ENCODE assay signal across 8 cellular contexts in the genomic region with DNA sequence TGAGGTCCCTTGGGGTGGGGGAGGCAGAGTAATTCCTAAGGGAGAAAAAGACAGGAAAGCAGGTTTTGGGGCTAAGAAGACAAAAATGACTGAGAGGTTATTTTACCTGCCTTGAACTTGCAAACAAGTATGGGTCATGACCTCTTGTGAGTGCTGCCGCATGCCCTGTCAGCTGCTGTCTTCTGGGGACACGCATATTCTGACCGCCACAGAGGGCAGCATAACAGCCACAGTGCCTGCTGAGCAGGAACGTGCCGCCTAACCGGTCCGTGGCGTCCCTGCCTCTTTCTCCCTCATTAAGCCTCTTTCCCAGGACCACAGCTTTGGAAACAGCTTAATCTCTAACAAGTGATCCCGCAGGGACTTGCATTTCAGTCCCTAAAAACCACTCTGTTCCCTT. TPM values are rescaled to one million over a fixed set of nuclear protein-coding genes. Genes with fewer than 3 reads are reported as not detected.
DNase-seq lines count a peak whose midpoint lies in the region; ATAC-seq and TF ChIP-seq lines count a peak whose summit lies in the region.

No MANE protein-coding gene starts in this region.

- no peak overlapping the region for H2BK15ac ChIP-seq in mesenchymal stem cell (ENCODE audit: low read depth, poor library complexity, severe bottlenecking)

- H4K8ac ChIP-seq in mesenchymal stem cell (ENCODE audit: low read length), result no peak overlapping the region

- no peak overlapping the region for H2AFZ ChIP-seq in Karpas-422 (ENCODE audit: low read length)
- no peak overlapping the region for H2AFZ ChIP-seq in mesenchymal stem cell (ENCODE audit: low read depth, low read length)

- H2BK5ac ChIP-seq in mesenchymal stem cell (ENCODE audit: low read depth, low read length, poor library complexity, severe bottlenecking), result no peak overlapping the region

- H3K36me3 ChIP-seq in stomach smooth muscle (ENCODE audit: control insufficient read depth in 2 of 2, insufficient read depth in 2 of 2, low read length in 2 of 2) (no peaks in the 10 kb centered on the region), Karpas-422 (ENCODE audit: insufficient read depth, low read length) (no peaks in the 10 kb centered on the region), mesenchymal stem cell (ENCODE audit: control insufficient read depth in 1 of 2, insufficient read depth in 2 of 2, low read depth in 1 of 2, low read length in 2 of 2) (no peaks in the 10 kb centered on the region)

- H3K4me2 ChIP-seq in Karpas-422 (ENCODE audit: low read depth, low read length, poor library complexity, severe bottlenecking), result no peak overlapping the region
- H3K4me2 ChIP-seq in mesenchymal stem cell (ENCODE audit: low read length, poor library complexity, severe bottlenecking), result no peak overlapping the region

- WGBS in mesenchymal stem cell, result 3% methylated on average over 9 of the region's 9 CpGs

- H2BK12ac ChIP-seq in mesenchymal stem cell (ENCODE audit: low read length in 2 of 2), result no peak overlapping the region

- no peak for DNase-seq in T-helper 2 cell treated with Interferon-gamma antibody and Interleukin-4, amounts not matched to agents 5 μg/mL and 100 μg/mL, for 36 hours (ENCODE audit: low spot score)
- DNase-seq in T-helper 2 cell (no peak), WTC11 (ENCODE audit: low spot score) (peak; percentile 55), inferior parietal cortex (ENCODE audit: extremely low spot score) (peak; percentile 40), Karpas-422 (no peak), mesenchymal stem cell (no peak)

- ATAC-seq in WTC11, result peak; percentile 38
- no peak for ATAC-seq in GM19395 (IDR thresholded peaks at IDR 0.05; ENCODE audit: unreplicated experiment)

- H3K9me3 ChIP-seq in stomach smooth muscle (ENCODE audit: control insufficient read depth in 2 of 2, low read length in 2 of 2) (no peaks in the 10 kb centered on the region), Karpas-422 (ENCODE audit: low read length) (no peaks in the 10 kb centered on the region), mesenchymal stem cell (ENCODE audit: control insufficient read depth, low read length) (no peaks in the 10 kb centered on the region)

- no peak overlapping the region for H2BK120ac ChIP-seq in mesenchymal stem cell (ENCODE audit: low read depth, low read length)

- no peaks in the 10 kb centered on the region for H3K9me3 Mint-ChIP-seq in T-helper 2 cell treated with Interferon-gamma antibody and Interleukin-4, amounts not matched to agents 5 μg/mL and 100 μg/mL, for 36 hours
- H3K9me3 Mint-ChIP-seq in WTC11, result no peaks in the 10 kb centered on the region

- H3K23ac ChIP-seq in mesenchymal stem cell (ENCODE audit: low read length in 2 of 2), result no peak overlapping the region

- H3K14ac ChIP-seq in mesenchymal stem cell (ENCODE audit: low read length in 2 of 2), result no peak overlapping the region

- H3K4ac ChIP-seq in mesenchymal stem cell (ENCODE audit: low read depth in 1 of 2, low read length in 2 of 2), result no peak overlapping the region

- H4K91ac ChIP-seq in mesenchymal stem cell (ENCODE audit: low read length), result no peak overlapping the region

- H3K79me1 ChIP-seq in mesenchymal stem cell (replicated peaks; ENCODE audit: low read length, poor library complexity, severe bottlenecking), result no peaks in the 10 kb centered on the region

- H3K18ac ChIP-seq in mesenchymal stem cell (ENCODE audit: low read depth in 1 of 2, low read length in 2 of 2), result no peak overlapping the region

- CTCF ChIA-PET in WTC11 (lab: Charles Lee), result interaction anchor here (0.6 to 3.5 kb wide), 27 partner anchors 10 to 441 kb away, joined by 3 to 37 read pairs (median 5); a partner anchor contains a TSS

- H4K20me1 ChIP-seq in Karpas-422 (ENCODE audit: insufficient read depth, low read depth, low read length), result no peaks in the 10 kb centered on the region

- H3K9ac ChIP-seq in stomach smooth muscle (ENCODE audit: low read length in 2 of 2) (no peak overlapping the region), Karpas-422 (ENCODE audit: low read length) (no peak overlapping the region), mesenchymal stem cell (ENCODE audit: low read length) (no peak overlapping the region)

- H3K27ac Mint-ChIP-seq in T-helper 2 cell treated with Interferon-gamma antibody and Interleukin-4, amounts not matched to agents 5 μg/mL and 100 μg/mL, for 36 hours, result no peak overlapping the region
- H3K27ac Mint-ChIP-seq in WTC11, result no peak overlapping the region

- TF ChIP-seq CTCF in WTC11 (IDR thresholded peaks at IDR 0.05), result no peak

- peak overlapping the region; percentile 50 to 56 for H3K4me3 ChIP-seq in stomach smooth muscle (ENCODE audit: low read length in 2 of 2)
- H3K4me3 ChIP-seq in Karpas-422 (ENCODE audit: low read length), result no peak overlapping the region
- no peak overlapping the region for H3K4me3 ChIP-seq in mesenchymal stem cell (ENCODE audit: insufficient read depth in 1 of 2, low read depth in 1 of 2, low read length in 2 of 2)

- peak overlapping the region; percentile 49 for H3K27ac ChIP-seq in stomach smooth muscle (ENCODE audit: low read length)
- H3K27ac ChIP-seq in Karpas-422 (ENCODE audit: low read length), result no peak overlapping the region
- H3K27ac ChIP-seq in mesenchymal stem cell (ENCODE audit: low read length, poor library complexity, severe bottlenecking), result no peak overlapping the region

- peaks cover 44% of the 10 kb centered on the region for H3K4me1 ChIP-seq in stomach smooth muscle (ENCODE audit: control insufficient read depth, insufficient read depth, low read length)
- no peaks in the 10 kb centered on the region for H3K4me1 ChIP-seq in Karpas-422 (ENCODE audit: low read length)
- H3K4me1 ChIP-seq in mesenchymal stem cell (ENCODE audit: control insufficient read depth, insufficient read depth, low read depth, low read length), result peaks cover 1% of the 10 kb centered on the region

- peak overlapping the region; percentile 77 for H3K4me3 Mint-ChIP-seq in T-helper 2 cell treated with Interferon-gamma antibody and Interleukin-4, amounts not matched to agents 5 μg/mL and 100 μg/mL, for 36 hours
- H3K4me3 Mint-ChIP-seq in WTC11, result no peak overlapping the region

- no peaks in the 10 kb centered on the region for H3K27me3 ChIP-seq in stomach smooth muscle (ENCODE audit: control insufficient read depth in 1 of 2, insufficient read depth in 2 of 2, low read length in 2 of 2)
- no peaks in the 10 kb centered on the region for H3K27me3 ChIP-seq in Karpas-422 (ENCODE audit: low read length)
- H3K27me3 ChIP-seq in mesenchymal stem cell (ENCODE audit: control insufficient read depth in 1 of 2, insufficient read depth in 1 of 2, low read length in 2 of 2), result peaks cover 54 to 57% of the 10 kb centered on the region in 2 experiments

- H3K9me2 ChIP-seq in Karpas-422 (replicated peaks; ENCODE audit: insufficient read depth, low read length), result no peaks in the 10 kb centered on the region

- peaks cover 24% of the 10 kb centered on the region for H3K4me1 Mint-ChIP-seq in T-helper 2 cell treated with Interferon-gamma antibody and Interleukin-4, amounts not matched to agents 5 μg/mL and 100 μg/mL, for 36 hours (ENCODE audit: low read depth)
- peaks cover 16% of the 10 kb centered on the region for H3K4me1 Mint-ChIP-seq in WTC11

- H2AK5ac ChIP-seq in mesenchymal stem cell (ENCODE audit: low read length, severe bottlenecking), result no peak overlapping the region

- peaks cover 19% of the 10 kb centered on the region for H3K27me3 Mint-ChIP-seq in T-helper 2 cell treated with Interferon-gamma antibody and Interleukin-4, amounts not matched to agents 5 μg/mL and 100 μg/mL, for 36 hours (ENCODE audit: low read depth)
- H3K27me3 Mint-ChIP-seq in WTC11 (ENCODE audit: low read depth), result peaks cover 38% of the 10 kb centered on the region

- no peaks in the 10 kb centered on the region for H3K79me2 ChIP-seq in Karpas-422 (ENCODE audit: low read length)

- no peaks in the 10 kb centered on the region for H3K36me3 Mint-ChIP-seq in T-helper 2 cell treated with Interferon-gamma antibody and Interleukin-4, amounts not matched to agents 5 μg/mL and 100 μg/mL, for 36 hours (ENCODE audit: low read depth)
- no peaks in the 10 kb centered on the region for H3K36me3 Mint-ChIP-seq in WTC11

- POLR2A ChIA-PET in WTC11 (lab: Charles Lee), result no interaction called here

TF ChIP-seq in WTC11, 78 proteins besides CTCF, POLR2A, EP300 and RAD21:
- TF ChIP-seq, protein P1, sequence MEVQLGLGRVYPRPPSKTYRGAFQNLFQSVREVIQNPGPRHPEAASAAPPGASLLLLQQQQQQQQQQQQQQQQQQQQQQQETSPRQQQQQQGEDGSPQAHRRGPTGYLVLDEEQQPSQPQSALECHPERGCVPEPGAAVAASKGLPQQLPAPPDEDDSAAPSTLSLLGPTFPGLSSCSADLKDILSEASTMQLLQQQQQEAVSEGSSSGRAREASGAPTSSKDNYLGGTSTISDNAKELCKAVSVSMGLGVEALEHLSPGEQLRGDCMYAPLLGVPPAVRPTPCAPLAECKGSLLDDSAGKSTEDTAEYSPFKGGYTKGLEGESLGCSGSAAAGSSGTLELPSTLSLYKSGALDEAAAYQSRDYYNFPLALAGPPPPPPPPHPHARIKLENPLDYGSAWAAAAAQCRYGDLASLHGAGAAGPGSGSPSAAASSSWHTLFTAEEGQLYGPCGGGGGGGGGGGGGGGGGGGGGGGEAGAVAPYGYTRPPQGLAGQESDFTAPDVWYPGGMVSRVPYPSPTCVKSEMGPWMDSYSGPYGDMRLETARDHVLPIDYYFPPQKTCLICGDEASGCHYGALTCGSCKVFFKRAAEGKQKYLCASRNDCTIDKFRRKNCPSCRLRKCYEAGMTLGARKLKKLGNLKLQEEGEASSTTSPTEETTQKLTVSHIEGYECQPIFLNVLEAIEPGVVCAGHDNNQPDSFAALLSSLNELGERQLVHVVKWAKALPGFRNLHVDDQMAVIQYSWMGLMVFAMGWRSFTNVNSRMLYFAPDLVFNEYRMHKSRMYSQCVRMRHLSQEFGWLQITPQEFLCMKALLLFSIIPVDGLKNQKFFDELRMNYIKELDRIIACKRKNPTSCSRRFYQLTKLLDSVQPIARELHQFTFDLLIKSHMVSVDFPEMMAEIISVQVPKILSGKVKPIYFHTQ (CRISPR knock-in tag; IDR thresholded peaks at IDR 0.05), result no peak
- TF ChIP-seq SP1 (CRISPR knock-in tag; conservative IDR thresholded peaks at IDR 0.05), result no peak
- TF ChIP-seq, protein P2, sequence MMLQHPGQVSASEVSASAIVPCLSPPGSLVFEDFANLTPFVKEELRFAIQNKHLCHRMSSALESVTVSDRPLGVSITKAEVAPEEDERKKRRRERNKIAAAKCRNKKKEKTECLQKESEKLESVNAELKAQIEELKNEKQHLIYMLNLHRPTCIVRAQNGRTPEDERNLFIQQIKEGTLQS (CRISPR knock-in tag; conservative IDR thresholded peaks at IDR 0.05), result no peak

RNA-seq across cellular contexts. Expression of a gene that starts 51.3 kb away (rescaled TPM):
- 0.04 to 0.11 TPM (median 0.07 TPM) in 3 replicates for total RNA-seq in WTC11 (2021)
- total RNA-seq in Karpas-422 (2014; rRNA removed; shearing (Covaris generic); ENCODE audit: low replicate concordance), result 0.25 TPM in 1 of 2 replicates, not detected in the other
- polyA plus RNA-seq in mesenchymal stem cell (2013, experiment 1 of 2), result under 0.01 TPM
- polyA plus RNA-seq in mesenchymal stem cell (2013, experiment 2 of 2), result not detected

Comparison
In these comparisons a context has a peak if more than half of its experiments do, and no peak if none do; other contexts are left out.
1. DNase-seq: peak in WTC11 (single experiment) and inferior parietal cortex (single experiment); none in T-helper 2 cell treated with Interferon-gamma antibody and Interleukin-4, amounts not matched to agents 5 μg/mL and 100 μg/mL, for 36 hours (single experiment), T-helper 2 cell (0 of 5), Karpas-422 (single experiment) and mesenchymal stem cell (single experiment).
2. H3K4me3 ChIP-seq: peak in stomach smooth muscle (2 of 2); none in Karpas-422 (single experiment) and mesenchymal stem cell (0 of 2).